Comparison of ENCODE assay signal across 22 cellular contexts in the genomic region with DNA sequence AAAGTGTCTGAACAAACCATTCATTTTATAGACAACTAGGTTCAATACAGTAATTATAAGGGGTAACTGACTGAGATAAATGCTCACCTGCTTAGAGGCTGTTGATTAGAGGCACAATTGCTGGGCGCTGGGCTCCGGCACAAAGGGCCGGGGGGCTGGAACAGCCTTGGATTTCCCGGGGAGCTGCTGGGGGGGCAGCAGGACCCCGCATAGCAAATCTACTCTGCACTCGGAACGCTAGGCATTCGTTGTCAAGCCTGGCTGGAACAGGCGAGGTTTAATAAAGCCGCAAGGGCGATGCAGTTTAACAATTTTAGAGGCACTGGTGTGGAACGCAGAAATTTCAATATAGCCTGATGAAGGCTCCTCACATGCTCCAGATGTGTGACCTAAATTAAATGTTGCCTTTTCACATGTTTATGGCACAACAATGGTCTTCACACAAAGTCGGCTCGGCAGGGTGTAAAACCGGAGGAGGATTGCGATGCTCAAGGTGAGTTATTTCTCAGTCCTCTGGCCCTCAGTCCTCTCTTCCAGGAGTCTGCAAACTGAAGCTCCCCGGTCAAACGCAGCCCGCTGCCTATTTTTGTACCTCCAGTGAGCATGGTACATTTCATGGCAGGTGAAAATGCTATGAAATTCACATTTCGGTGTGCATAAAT.
"Had no signal": no experiment of that assay in that cellular context is flagged by ENCODE, and none has a peak within 500 bp of the region (broad histone marks: within the 10 kb centered on the region; RNA-seq: fewer than 3 reads in every experiment).

No MANE protein-coding gene starts in this region.

- H3K4me3 Mint-ChIP-seq: activated naive CD4-positive, alpha-beta T cell treated with anti-CD3 and anti-CD28 coated beads, Interleukin-2, amount 10 ng/mL, durations not matched to agents 7 days and 5 days; activated naive CD8-positive, alpha-beta T cell treated with anti-CD3 and anti-CD28 coated beads, Interleukin-2, amount 50 U/mL, for 24 hours; activated T-cell treated with anti-CD3 and anti-CD28 coated beads, Interleukin-2, amount 50 U/mL, for 4 hours; natural killer cell treated with Interleukin-12 subunit alpha and Interleukin-12 subunit beta and Interleukin-15 and Interleukin-18, amount 100 ng/mL, for 72 hours had no signal

- H3K9me3 ChIP-seq: upper lobe of right lung had no signal

- DNase-seq: activated CD4-positive, alpha-beta T cell treated with anti-CD3 and anti-CD28 coated beads, Interleukin-2, amount 50 U/mL, for 1 hour; activated CD4-positive, CD25-positive, alpha-beta regulatory T cell treated with anti-CD3 and anti-CD28 coated beads, Interleukin-2, amount 50 U/mL, for 72 hours; activated CD8-positive, alpha-beta memory T cell treated with anti-CD3 and anti-CD28 coated beads, Interleukin-2, amount 50 U/mL, for 4 hours; activated effector memory CD4-positive, alpha-beta T cell treated with Interleukin-2 at 50 U/mL for 16 hours; activated naive CD4-positive, alpha-beta T cell treated with anti-CD3 and anti-CD28 coated beads, Interleukin-2, amount 10 ng/mL, durations not matched to agents 7 days and 5 days; activated naive CD8-positive, alpha-beta T cell treated with anti-CD3 and anti-CD28 coated beads, Interleukin-2, amount 50 U/mL, for 24 hours; activated T-cell treated with anti-CD3 and anti-CD28 coated beads, Interleukin-2, amount 50 U/mL, for 4 hours; anterior cingulate cortex; caudate nucleus; erythroblast; foreskin melanocyte; glutamatergic neuron; occipital lobe; posterior cingulate gyrus; stimulated activated CD4-positive, alpha-beta T cell treated with anti-CD3 and anti-CD28 coated beads, Interleukin-1b, Interleukin-23, amount 100 ng/mL, for 48 hours; stimulated activated CD8-positive, alpha-beta memory T cell treated with anti-CD3 and anti-CD28 coated beads, Interleukin-4, amount 100 ng/mL, for 48 hours; stimulated activated naive CD4-positive, alpha-beta T cell; upper lobe of right lung had no signal

- H3K36me3 Mint-ChIP-seq: activated naive CD4-positive, alpha-beta T cell treated with anti-CD3 and anti-CD28 coated beads, Interleukin-2, amount 10 ng/mL, durations not matched to agents 7 days and 5 days; brain; natural killer cell treated with Interleukin-12 subunit alpha and Interleukin-12 subunit beta and Interleukin-15 and Interleukin-18, amount 100 ng/mL, for 72 hours had no signal

- H3K4me3 ChIP-seq: lung, upper lobe of right lung had no signal

- H3K27ac Mint-ChIP-seq: activated naive CD4-positive, alpha-beta T cell treated with anti-CD3 and anti-CD28 coated beads, Interleukin-2, amount 10 ng/mL, durations not matched to agents 7 days and 5 days; activated naive CD8-positive, alpha-beta T cell treated with anti-CD3 and anti-CD28 coated beads, Interleukin-2, amount 50 U/mL, for 24 hours; natural killer cell treated with Interleukin-12 subunit alpha and Interleukin-12 subunit beta and Interleukin-15 and Interleukin-18, amount 100 ng/mL, for 72 hours had no signal

- H3K4me1 ChIP-seq: upper lobe of right lung had no signal

- H3K36me3 ChIP-seq: upper lobe of right lung had no signal

- H3K27me3 ChIP-seq: upper lobe of right lung had no signal

- H3K27ac ChIP-seq: upper lobe of right lung had no signal

- H3K9me3 Mint-ChIP-seq: activated naive CD4-positive, alpha-beta T cell treated with anti-CD3 and anti-CD28 coated beads, Interleukin-2, amount 10 ng/mL, durations not matched to agents 7 days and 5 days; activated T-cell treated with anti-CD3 and anti-CD28 coated beads, Interleukin-2, amount 50 U/mL, for 4 hours had no signal

- H3K4me1 Mint-ChIP-seq: activated naive CD4-positive, alpha-beta T cell treated with anti-CD3 and anti-CD28 coated beads, Interleukin-2, amount 10 ng/mL, durations not matched to agents 7 days and 5 days; activated naive CD8-positive, alpha-beta T cell treated with anti-CD3 and anti-CD28 coated beads, Interleukin-2, amount 50 U/mL, for 24 hours had no signal

- ATAC-seq: activated naive CD8-positive, alpha-beta T cell treated with anti-CD3 and anti-CD28 coated beads, Interleukin-2, amount 50 U/mL, for 24 hours; activated T-cell treated with anti-CD3 and anti-CD28 coated beads, Interleukin-2, amount 50 U/mL, for 4 hours; left lobe of liver; natural killer cell treated with Interleukin-12 subunit alpha and Interleukin-12 subunit beta and Interleukin-15 and Interleukin-18, amount 100 ng/mL, for 72 hours; upper lobe of right lung had no signal
